6 cellular contexts compared by ENCODE assay signal in genomic region chr6:66134021-66134420, GRCh38.
"Had no signal": no experiment of that assay in that cellular context is flagged by ENCODE, and none has a peak within 500 bp of the region (broad histone marks: within the 10 kb centered on the region; RNA-seq: fewer than 3 reads in every experiment).

No MANE protein-coding gene starts in this region.

- H3K9ac ChIP-seq: GM23248 had no signal

- H3K36me3 ChIP-seq: HAP-1 had no signal

- DNase-seq: GM23248, GOT3, H7, HFFc6 had no signal

- H3K9me3 ChIP-seq: HAP-1 had no signal

- H3K4me1 ChIP-seq: HAP-1 had no signal

- H2AFZ ChIP-seq: GM23248 had no signal

- H3K27ac ChIP-seq: GM23248, HL-60 had no signal

- H3K4me3 ChIP-seq: GM23248, HAP-1 had no signal
